Comparison of ENCODE assay signal across 8 cellular contexts in the genomic region with DNA sequence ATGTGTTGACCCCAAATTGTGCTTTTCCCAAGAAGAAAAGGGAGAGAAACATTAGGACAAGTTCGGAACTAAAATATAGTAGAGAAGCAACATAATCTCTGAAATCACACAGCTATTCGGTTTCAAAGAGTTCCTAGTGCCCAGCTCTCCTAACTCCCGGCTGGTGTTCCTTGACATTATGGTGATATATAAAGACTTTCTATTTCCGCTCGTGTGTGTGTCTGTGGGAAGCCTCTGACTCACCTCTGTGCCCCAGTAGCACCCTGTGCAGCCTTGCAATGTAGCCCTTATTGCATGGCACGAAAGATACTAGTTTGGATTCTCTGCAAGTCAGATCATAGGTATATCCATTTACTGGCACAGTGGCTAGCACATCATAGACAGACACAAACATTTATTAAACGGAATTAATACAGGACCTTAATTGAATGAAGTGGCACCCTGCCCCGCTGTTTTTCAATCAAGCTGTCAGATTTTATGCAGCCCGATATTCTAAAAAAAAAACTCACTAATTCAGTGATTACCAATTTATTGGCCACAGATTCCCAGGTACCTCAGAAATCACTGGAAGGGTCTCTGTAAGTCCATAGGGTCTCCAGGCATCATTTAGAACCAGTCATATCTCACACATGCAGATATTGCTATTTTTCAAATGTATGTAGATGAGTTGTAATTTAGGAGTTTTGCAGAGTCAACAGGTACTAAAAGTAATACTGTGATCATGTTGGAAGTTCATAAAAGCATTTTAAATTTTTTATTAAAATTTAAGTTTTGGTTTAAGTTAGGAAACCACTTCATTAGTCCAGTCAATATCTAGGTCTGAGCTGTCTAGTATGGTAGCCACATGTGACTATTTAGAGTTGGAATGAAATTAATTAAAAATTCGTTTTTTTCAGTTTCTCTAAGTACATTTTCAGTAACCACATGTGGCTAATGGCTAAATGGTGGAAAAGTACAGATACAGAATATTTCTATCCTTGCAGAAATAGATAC. TPM values are rescaled to one million over a fixed set of nuclear protein-coding genes. Genes with fewer than 3 reads are reported as not detected.
A peak's percentile ranks its signal among the peaks of the same experiment; 100 is the strongest.
DNase-seq lines count a peak whose midpoint lies in the region; TF ChIP-seq lines count a peak whose summit lies in the region.

No MANE protein-coding gene starts in this region.

- no peaks in the 10 kb centered on the region for H3K79me2 ChIP-seq in osteoblast (ENCODE audit: insufficient read depth, low read length)

- no peaks in the 10 kb centered on the region for H3K9me3 Mint-ChIP-seq in activated CD4-positive, alpha-beta T cell treated with anti-CD3 and anti-CD28 coated beads, Interleukin-2, amount 10 ng/mL, durations not matched to agents 24 days and 14 days
- no peaks in the 10 kb centered on the region for H3K9me3 Mint-ChIP-seq in T-helper 2 cell treated with Interferon-gamma antibody and Interleukin-4, amounts not matched to agents 5 μg/mL and 100 μg/mL, for 36 hours

- peaks cover 6% of the 10 kb centered on the region for H3K4me1 ChIP-seq in osteoblast (ENCODE audit: insufficient read depth, low read length)

- TF ChIP-seq CTCF in fibroblast of villous mesenchyme (IDR thresholded peaks at IDR 0.05; ENCODE audit: insufficient read depth, low read depth, low read length), result no peak
- TF ChIP-seq CTCF in osteoblast (IDR thresholded peaks at IDR 0.05; ENCODE audit: extremely low read depth, low read depth, low read length), result no peak

- peak overlapping the region; percentile 94 for H2AFZ ChIP-seq in osteoblast (ENCODE audit: low read length)

- H3K9me3 ChIP-seq in osteoblast (ENCODE audit: low read depth, low read length), result no peaks in the 10 kb centered on the region

- no peaks in the 10 kb centered on the region for H4K20me1 ChIP-seq in osteoblast (ENCODE audit: insufficient read depth, low read length)

- peak overlapping the region; percentile 96 for H3K4me3 Mint-ChIP-seq in activated CD4-positive, alpha-beta T cell treated with anti-CD3 and anti-CD28 coated beads, Interleukin-2, amount 10 ng/mL, durations not matched to agents 24 days and 14 days
- H3K4me3 Mint-ChIP-seq in T-helper 2 cell treated with Interferon-gamma antibody and Interleukin-4, amounts not matched to agents 5 μg/mL and 100 μg/mL, for 36 hours, result peak overlapping the region; percentile 87

- peak overlapping the region; percentile 91 for H3K4me2 ChIP-seq in osteoblast (ENCODE audit: insufficient read depth, low read length)

- H3K36me3 Mint-ChIP-seq in activated CD4-positive, alpha-beta T cell treated with anti-CD3 and anti-CD28 coated beads, Interleukin-2, amount 10 ng/mL, durations not matched to agents 24 days and 14 days (ENCODE audit: low read depth), result no peaks in the 10 kb centered on the region
- no peaks in the 10 kb centered on the region for H3K36me3 Mint-ChIP-seq in T-helper 2 cell treated with Interferon-gamma antibody and Interleukin-4, amounts not matched to agents 5 μg/mL and 100 μg/mL, for 36 hours (ENCODE audit: low read depth)

- H3K27ac ChIP-seq in osteoblast (ENCODE audit: low read depth, low read length), result peak overlapping the region; percentile 28

- peaks cover 16% of the 10 kb centered on the region for H3K4me1 Mint-ChIP-seq in activated CD4-positive, alpha-beta T cell treated with anti-CD3 and anti-CD28 coated beads, Interleukin-2, amount 10 ng/mL, durations not matched to agents 24 days and 14 days
- H3K4me1 Mint-ChIP-seq in T-helper 2 cell treated with Interferon-gamma antibody and Interleukin-4, amounts not matched to agents 5 μg/mL and 100 μg/mL, for 36 hours (ENCODE audit: low read depth), result peaks cover 9% of the 10 kb centered on the region

- H3K27me3 ChIP-seq in osteoblast (ENCODE audit: insufficient read depth, low read length), result no peaks in the 10 kb centered on the region

- H3K36me3 ChIP-seq in osteoblast (ENCODE audit: insufficient read depth, low read length), result no peaks in the 10 kb centered on the region

- H3K27me3 Mint-ChIP-seq in activated CD4-positive, alpha-beta T cell treated with anti-CD3 and anti-CD28 coated beads, Interleukin-2, amount 10 ng/mL, durations not matched to agents 24 days and 14 days, result peaks cover 59% of the 10 kb centered on the region
- peaks cover 70% of the 10 kb centered on the region for H3K27me3 Mint-ChIP-seq in T-helper 2 cell treated with Interferon-gamma antibody and Interleukin-4, amounts not matched to agents 5 μg/mL and 100 μg/mL, for 36 hours (ENCODE audit: low read depth)

- H3K4me3 ChIP-seq in fibroblast of villous mesenchyme (ENCODE audit: low read depth, low read length) (peak overlapping the region; percentile 72), osteoblast (ENCODE audit: insufficient read depth, low read length) (peak overlapping the region; percentile 84)

- intact Hi-C loops in activated CD4-positive, alpha-beta T cell treated with anti-CD3 and anti-CD28 coated beads, Interleukin-2, amount 10 ng/mL, durations not matched to agents 24 days and 14 days (cut with micrococcal nuclease), result no loop called here

- no peak overlapping the region for H3K27ac Mint-ChIP-seq in activated CD4-positive, alpha-beta T cell treated with anti-CD3 and anti-CD28 coated beads, Interleukin-2, amount 10 ng/mL, durations not matched to agents 24 days and 14 days
- no peak overlapping the region for H3K27ac Mint-ChIP-seq in T-helper 2 cell treated with Interferon-gamma antibody and Interleukin-4, amounts not matched to agents 5 μg/mL and 100 μg/mL, for 36 hours

- DNase-seq in activated CD4-positive, alpha-beta T cell treated with anti-CD3 and anti-CD28 coated beads, Interleukin-2, amount 10 ng/mL, durations not matched to agents 24 days and 14 days, result peak; percentile 63
- DNase-seq in activated CD4-positive, alpha-beta T cell treated with anti-CD3 and anti-CD28 coated beads for 1 hour, result no peak
- no peak for DNase-seq in T-helper 2 cell treated with Interferon-gamma antibody and Interleukin-4, amounts not matched to agents 5 μg/mL and 100 μg/mL, for 36 hours (ENCODE audit: low spot score)
- DNase-seq in fibroblast of villous mesenchyme (ENCODE audit: low read depth) (peak; percentile 34), osteoblast (ENCODE audit: insufficient read length, low spot score, missing footprints) (peak; percentile 79), NOMO-1 treated with DMSO at 0.1 percent for 48 hours (lab: John Stamatoyannopoulos, UW; ENCODE audit: unreplicated experiment) (no peak), NCI-H345 (lab: John Stamatoyannopoulos, UW) (no peak), epidermal melanocyte (ENCODE audit: insufficient read length, low spot score) (no peak)

RNA-seq across cellular contexts. Expression of a gene that starts 43.3 kb away (rescaled TPM):
- not detected in 2 replicates for total RNA-seq in activated CD4-positive, alpha-beta T cell treated with anti-CD3 and anti-CD28 coated beads, Interleukin-2, amount 10 ng/mL, durations not matched to agents 24 days and 14 days
- total RNA-seq in fibroblast of villous mesenchyme (not detected in 2 replicates), osteoblast (0.36 TPM in 1 of 2 replicates, not detected in the other)

Comparison
In these comparisons a context has a peak if more than half of its experiments do, and no peak if none do; other contexts are left out.
1. DNase-seq: peak in activated CD4-positive, alpha-beta T cell treated with anti-CD3 and anti-CD28 coated beads, Interleukin-2, amount 10 ng/mL, durations not matched to agents 24 days and 14 days (single experiment), fibroblast of villous mesenchyme (single experiment) and osteoblast (single experiment); none in activated CD4-positive, alpha-beta T cell treated with anti-CD3 and anti-CD28 coated beads for 1 hour (single experiment), T-helper 2 cell treated with Interferon-gamma antibody and Interleukin-4, amounts not matched to agents 5 μg/mL and 100 μg/mL, for 36 hours (single experiment), NOMO-1 treated with DMSO at 0.1 percent for 48 hours (single experiment), NCI-H345 (single experiment) and epidermal melanocyte (single experiment).